ENCODE assay signal across 27 cellular contexts in genomic region chr13:111877906-111878305, GRCh38.
"Had no signal": no experiment of that assay in that cellular context is flagged by ENCODE, and none has a peak within 500 bp of the region (broad histone marks: within the 10 kb centered on the region; RNA-seq: fewer than 3 reads in every experiment).

No MANE protein-coding gene starts in this region.

- H3K36me3 Mint-ChIP-seq: memory B cell; natural killer cell; stimulated activated effector memory CD8-positive, alpha-beta T cell treated with anti-CD3 and anti-CD28 coated beads, Interleukin-12 subunit alpha, Interleukin-12 subunit beta, amount 100 ng/mL, for 72 hours; type B pancreatic cell had no signal

- H3K79me2 ChIP-seq: parathyroid adenoma had no signal

- H3K27me3 ChIP-seq: gastrocnemius medialis, neutrophil, testis had no signal

- ATAC-seq: gastrocnemius medialis; left colon; natural killer cell; right cardiac atrium; stimulated activated effector memory CD8-positive, alpha-beta T cell treated with anti-CD3 and anti-CD28 coated beads, Interleukin-12 subunit alpha, Interleukin-12 subunit beta, amount 100 ng/mL, for 72 hours; stimulated activated naive CD8-positive, alpha-beta T cell treated with anti-CD3 and anti-CD28 coated beads, Interleukin-15, Interleukin-2, amounts not matched to agents 100 U/mL and 50 U/mL, for 24 hours had no signal

- H3K9me3 ChIP-seq: gastrocnemius medialis, left ventricle myocardium inferior, neutrophil, sigmoid colon, testis, tibial artery had no signal

- FAIRE-seq: islet of Langerhans, urothelium cell line had no signal

- H3K27ac ChIP-seq: dorsolateral prefrontal cortex, gastrocnemius medialis, left ventricle myocardium inferior, neutrophil, parathyroid adenoma, sigmoid colon, testis, tibial artery had no signal

- H3K27ac Mint-ChIP-seq: memory B cell; natural killer cell; progenitor cell of endocrine pancreas; stimulated activated effector memory CD8-positive, alpha-beta T cell treated with anti-CD3 and anti-CD28 coated beads, Interleukin-12 subunit alpha, Interleukin-12 subunit beta, amount 100 ng/mL, for 72 hours; type B pancreatic cell had no signal

- H3K36me3 ChIP-seq: gastrocnemius medialis, left ventricle myocardium inferior, neutrophil, sigmoid colon, tibial artery had no signal

- H3K4me3 ChIP-seq: dorsolateral prefrontal cortex, gastrocnemius medialis, left ventricle myocardium inferior, lung, sigmoid colon, testis, tibial artery had no signal

- H3K4me1 ChIP-seq: gastrocnemius medialis, left ventricle myocardium inferior, parathyroid adenoma, sigmoid colon, testis, tibial artery had no signal

- H3K9ac ChIP-seq: parathyroid adenoma had no signal

- H2AFZ ChIP-seq: parathyroid adenoma had no signal

- H3K9me3 Mint-ChIP-seq: central memory CD8-positive, alpha-beta T cell; memory B cell; natural killer cell; stimulated activated effector memory CD8-positive, alpha-beta T cell treated with anti-CD3 and anti-CD28 coated beads, Interleukin-12 subunit alpha, Interleukin-12 subunit beta, amount 100 ng/mL, for 72 hours; type B pancreatic cell had no signal

- DNase-seq: dorsolateral prefrontal cortex; effector CD4-positive, alpha-beta T cell; foreskin fibroblast; gastrocnemius medialis; hippocampal formation; kidney glomerular epithelial cell; left colon; left ventricle myocardium inferior; natural killer cell; right cardiac atrium; sigmoid colon; stimulated activated CD4-positive, alpha-beta T cell treated with anti-CD3 and anti-CD28 coated beads, Interleukin-2, amount 100 ng/mL, for 24 hours; stimulated activated CD4-positive, alpha-beta T cell treated with anti-CD3 and anti-CD28 coated beads, Interleukin-4, amount 100 ng/mL, for 24 hours; stimulated activated naive CD8-positive, alpha-beta T cell treated with anti-CD3 and anti-CD28 coated beads, Interleukin-15, Interleukin-2, amounts not matched to agents 100 U/mL and 50 U/mL, for 24 hours; substantia nigra; testis; tibial artery had no signal

- H3K4me1 Mint-ChIP-seq: central memory CD8-positive, alpha-beta T cell; memory B cell; natural killer cell; stimulated activated effector memory CD8-positive, alpha-beta T cell treated with anti-CD3 and anti-CD28 coated beads, Interleukin-12 subunit alpha, Interleukin-12 subunit beta, amount 100 ng/mL, for 72 hours had no signal

- H3K4me3 Mint-ChIP-seq: central memory CD8-positive, alpha-beta T cell; memory B cell; natural killer cell; stimulated activated effector memory CD8-positive, alpha-beta T cell treated with anti-CD3 and anti-CD28 coated beads, Interleukin-12 subunit alpha, Interleukin-12 subunit beta, amount 100 ng/mL, for 72 hours; type B pancreatic cell had no signal
